ENCODE assay signal across 2 cellular contexts in genomic region chr12:47987411-47988072, GRCh38.
TF ChIP-seq lines count a peak whose summit lies in the region.

No MANE protein-coding gene starts in this region.

TF ChIP-seq in K562, 482 proteins besides CTCF, POLR2A, EP300 and RAD21:
- TF ChIP-seq PKNOX1 (IDR thresholded peaks at IDR 0.05): no peak
- TF ChIP-seq ELK1 (CRISPR knock-in tag; IDR thresholded peaks at IDR 0.05): no peak
- TF ChIP-seq ATF1 (CRISPR knock-in tag; IDR thresholded peaks at IDR 0.05): no peak
- no peak for TF ChIP-seq ATF1 (tag; IDR thresholded peaks at IDR 0.05)
- no peak for TF ChIP-seq ZNF592 (IDR thresholded peaks at IDR 0.05)
- no peak for TF ChIP-seq TEAD2 (tag; IDR thresholded peaks at IDR 0.05)
- TF ChIP-seq NFRKB (IDR thresholded peaks at IDR 0.05; ENCODE audit: low read depth): no peak
- TF ChIP-seq TCFL5 (CRISPR knock-in tag; conservative IDR thresholded peaks at IDR 0.05): no peak
- no peak for TF ChIP-seq HNRNPLL (IDR thresholded peaks at IDR 0.05; ENCODE audit: low read depth, low read length, poor library complexity, severe bottlenecking)
- TF ChIP-seq NFYB (IDR thresholded peaks at IDR 0.05; ENCODE audit: extremely low read depth, insufficient read length): no peak

TF ChIP-seq in SK-N-SH treated with all-trans-retinoic acid at 6 μM for 48 hours, 23 proteins besides CTCF, POLR2A, EP300 and RAD21:
- TF ChIP-seq POU6F1 (CRISPR knock-in tag; IDR thresholded peaks at IDR 0.05; ENCODE audit: borderline replicate concordance, low read depth): no peak
- no peak for TF ChIP-seq ISL1 (CRISPR knock-in tag; IDR thresholded peaks at IDR 0.05)
- TF ChIP-seq PATZ1 (CRISPR knock-in tag; IDR thresholded peaks at IDR 0.05; ENCODE audit: borderline replicate concordance): no peak
- TF ChIP-seq TOX (CRISPR knock-in tag; IDR thresholded peaks at IDR 0.05; ENCODE audit: borderline replicate concordance): no peak
- TF ChIP-seq ZFP30 (CRISPR knock-in tag; IDR thresholded peaks at IDR 0.05): no peak
